ENCODE assay signal across 31 cellular contexts in genomic region chrX:112799425-112799824, GRCh38.
"Had no signal": no experiment of that assay in that cellular context is flagged by ENCODE, and none has a peak within 500 bp of the region (broad histone marks: within the 10 kb centered on the region; RNA-seq: fewer than 3 reads in every experiment).

No MANE protein-coding gene starts in this region.

- ATAC-seq: activated CD8-positive, alpha-beta T cell treated with anti-CD3 and anti-CD28 coated beads for 36 hours; activated naive CD8-positive, alpha-beta T cell treated with anti-CD3 and anti-CD28 coated beads, Interleukin-2, amount 50 U/mL, for 24 hours; activated T-cell treated with anti-CD3 and anti-CD28 coated beads, Interleukin-2, amount 50 U/mL, for 4 hours; body of pancreas had no signal

- H3K27me3 ChIP-seq: ascending aorta, body of pancreas, brain microvascular endothelial cell had no signal

- FAIRE-seq: TTC549 had no signal

- H3K9me3 ChIP-seq: body of pancreas had no signal

- H3K27ac ChIP-seq: ascending aorta, body of pancreas, brain microvascular endothelial cell, breast epithelium, VCaP had no signal

- H3K36me3 ChIP-seq: ascending aorta, brain microvascular endothelial cell, breast epithelium had no signal

- H3K4me1 ChIP-seq: ascending aorta, body of pancreas, breast epithelium had no signal

- DNase-seq: activated B cell treated with CpG ODN at 0.5 μM for 24 hours; activated CD4-positive, alpha-beta memory T cell treated with anti-CD3 and anti-CD28 coated beads for 36 hours; activated CD4-positive, alpha-beta T cell treated with anti-CD3 and anti-CD28 coated beads for 4 hours; activated CD4-positive, alpha-beta T cell treated with anti-CD3 and anti-CD28 coated beads, Interleukin-2, amount 10 ng/mL, durations not matched to agents 24 days and 14 days; activated CD4-positive, alpha-beta T cell treated with anti-CD3 and anti-CD28 coated beads, Interleukin-2, amount 50 U/mL, for 1 hour; activated CD4-positive, alpha-beta T cell treated with anti-CD3 and anti-CD28 coated beads, Interleukin-2, amount 50 U/mL, for 4 hours; activated CD4-positive, CD25-positive, alpha-beta regulatory T cell treated with anti-CD3 and anti-CD28 coated beads, Interleukin-2, amount 50 U/mL, for 72 hours; activated CD8-positive, alpha-beta memory T cell treated with anti-CD3 and anti-CD28 coated beads, Interleukin-2, amount 50 U/mL, for 4 hours; activated CD8-positive, alpha-beta T cell treated with anti-CD3 and anti-CD28 coated beads for 36 hours; activated effector memory CD4-positive, alpha-beta T cell treated with Interleukin-2 at 50 U/mL for 16 hours; activated gamma-delta T cell; activated naive CD4-positive, alpha-beta T cell treated with anti-CD3 and anti-CD28 coated beads, Interleukin-2, amount 10 ng/mL, durations not matched to agents 7 days and 5 days; activated naive CD4-positive, alpha-beta T cell treated with Interleukin-2 at 50 U/mL for 16 hours; activated naive CD8-positive, alpha-beta T cell treated with anti-CD3 and anti-CD28 coated beads, Interleukin-2, amount 10 ng/mL, durations not matched to agents 7 days and 5 days; activated naive CD8-positive, alpha-beta T cell treated with anti-CD3 and anti-CD28 coated beads, Interleukin-2, amount 50 U/mL, for 24 hours; activated T-cell treated with anti-CD3 and anti-CD28 coated beads for 4 hours; activated T-cell treated with anti-CD3 and anti-CD28 coated beads, Interleukin-2, amount 50 U/mL, for 1 hour; activated T-cell treated with anti-CD3 and anti-CD28 coated beads, Interleukin-2, amount 50 U/mL, for 4 hours; amygdala; anterior cingulate cortex; body of pancreas; brain microvascular endothelial cell; central memory CD4-positive, alpha-beta T cell; SW 1271; T-helper 1 cell; T-helper 2 cell; T-helper 9 cell had no signal

- H3K4me3 ChIP-seq: ascending aorta, body of pancreas, breast epithelium had no signal
